Comparison of ENCODE assay signal across 14 cellular contexts in genomic region chr2:239630618-239631286, GRCh38.
DNase-seq lines count a peak whose midpoint lies in the region; ATAC-seq and TF ChIP-seq lines count a peak whose summit lies in the region.
"Had no signal": no experiment of that assay in that cellular context is flagged by ENCODE, and none has a peak within 500 bp of the region (broad histone marks: within the 10 kb centered on the region; RNA-seq: fewer than 3 reads in every experiment).

No MANE protein-coding gene starts in this region.

- H3K36me3 Mint-ChIP-seq in T-cell: no peaks in the 10 kb centered on the region
- H3K36me3 Mint-ChIP-seq in progenitor cell of endocrine pancreas (ENCODE audit: insufficient read depth): no peaks in the 10 kb centered on the region
- H3K36me3 Mint-ChIP-seq: memory B cell had no signal

- peak overlapping the region; percentile 39 for H3K9ac ChIP-seq in smooth muscle cell (ENCODE audit: low read depth)
- H3K9ac ChIP-seq: KMS-11 had no signal

- peak overlapping the region; percentile 32 for H3K4me2 ChIP-seq in smooth muscle cell
- H3K4me2 ChIP-seq: KMS-11 had no signal

- no peaks in the 10 kb centered on the region for H3K79me2 ChIP-seq in smooth muscle cell (ENCODE audit: low read depth)

- no peaks in the 10 kb centered on the region for H4K20me1 ChIP-seq in smooth muscle cell (ENCODE audit: low read depth)

- peak; percentile 3 for DNase-seq in G401 (ENCODE audit: low spot score)
- DNase-seq in RWPE2 (ENCODE audit: low spot score): no peak
- peak; percentile 65 for DNase-seq in fibroblast of pulmonary artery (ENCODE audit: low read depth)
- no peak for DNase-seq in smooth muscle cell (lab: John Stamatoyannopoulos, UW; ENCODE audit: unreplicated experiment)
- DNase-seq in T-cell: no peak
- no peak for DNase-seq in progenitor cell of endocrine pancreas (ENCODE audit: low spot score, unreplicated experiment)
- no peak for DNase-seq in activated CD4-positive, alpha-beta T cell treated with anti-CD3 and anti-CD28 coated beads for 1 hour
- DNase-seq in NCI-H526 (lab: John Stamatoyannopoulos, UW): no peak
- DNase-seq: activated effector memory CD4-positive, alpha-beta T cell treated with Interleukin-2 at 50 U/mL for 16 hours; NK-92 treated with Interleukin-12 subunit alpha and Interleukin-12 subunit beta, amount 100 ng/mL, for 24 hours; stimulated activated CD4-positive, alpha-beta T cell treated with anti-CD3 and anti-CD28 coated beads, Interleukin-15, amount 100 ng/mL, for 24 hours; stimulated activated naive CD8-positive, alpha-beta T cell treated with anti-CD3 and anti-CD28 coated beads, Interleukin-15, amount 100 ng/mL, for 72 hours had no signal

- in situ Hi-C loops in G401 (cut with HindIII; ENCODE audit: low sequenced_read_pairs): no loop called here

- H3K27me3 Mint-ChIP-seq in T-cell (no peaks in the 10 kb centered on the region), progenitor cell of endocrine pancreas (peaks cover 3% of the 10 kb centered on the region)
- H3K27me3 Mint-ChIP-seq: stimulated activated naive CD8-positive, alpha-beta T cell treated with anti-CD3 and anti-CD28 coated beads, Interleukin-15, amount 100 ng/mL, for 72 hours had no signal

- H3K4me3 Mint-ChIP-seq in T-cell: no peak overlapping the region
- H3K4me3 Mint-ChIP-seq in progenitor cell of endocrine pancreas (ENCODE audit: low read depth): no peak overlapping the region
- H3K4me3 Mint-ChIP-seq: memory B cell; stimulated activated naive CD8-positive, alpha-beta T cell treated with anti-CD3 and anti-CD28 coated beads, Interleukin-15, amount 100 ng/mL, for 72 hours had no signal

- H3K4me1 ChIP-seq in RWPE2 (ENCODE audit: insufficient read depth, poor library complexity, severe bottlenecking) (no peaks in the 10 kb centered on the region), smooth muscle cell (ENCODE audit: low read depth) (no peaks in the 10 kb centered on the region)

- WGBS in smooth muscle cell (ENCODE audit: low lambda C conversion rate): 34% methylated on average over 13 of the region's 13 CpGs

- CTCF ChIA-PET in T-cell (lab: Charles Lee): interaction anchor here in 1 of 2 donors (1.0 kb wide), 1 partner anchor 26 kb away, joined by 3 read pairs; no protein-coding TSS in a partner anchor

- no peaks in the 10 kb centered on the region for H3F3A ChIP-seq in smooth muscle cell (ENCODE audit: low read depth)

- peak; percentile 94 for ATAC-seq in RWPE2 (ENCODE audit: low read depth)
- ATAC-seq in T-cell (replicated peaks in 1 of 4): no peak
- ATAC-seq: stimulated activated naive CD8-positive, alpha-beta T cell treated with anti-CD3 and anti-CD28 coated beads, Interleukin-15, amount 100 ng/mL, for 72 hours had no signal

- no peak for TF ChIP-seq CTCF in RWPE2 (IDR thresholded peaks at IDR 0.05; ENCODE audit: poor library complexity, severe bottlenecking)
- no peak for TF ChIP-seq CTCF in fibroblast of pulmonary artery (IDR thresholded peaks at IDR 0.05; ENCODE audit: low read length, missing control alignments)
- no peak for TF ChIP-seq CTCF in smooth muscle cell (IDR thresholded peaks at IDR 0.05; ENCODE audit: borderline replicate concordance, insufficient read depth, poor library complexity, severe bottlenecking)
- no peak for TF ChIP-seq CTCF in progenitor cell of endocrine pancreas (IDR thresholded peaks at IDR 0.05; ENCODE audit: unreplicated experiment)

- POLR2A ChIA-PET in T-cell (lab: Charles Lee): no interaction called here

- H3K36me3 ChIP-seq in RWPE2 (ENCODE audit: low read depth): no peaks in the 10 kb centered on the region
- no peaks in the 10 kb centered on the region for H3K36me3 ChIP-seq in smooth muscle cell (ENCODE audit: low read depth)

- H2AFZ ChIP-seq in smooth muscle cell (ENCODE audit: low read depth): no peak overlapping the region

- no peaks in the 10 kb centered on the region for H3K9me3 ChIP-seq in RWPE2 (ENCODE audit: severe bottlenecking)
- H3K9me3 ChIP-seq in smooth muscle cell (replicated peaks; ENCODE audit: low read depth): no peaks in the 10 kb centered on the region

- H3K27me3 ChIP-seq in RWPE2 (ENCODE audit: insufficient read depth, poor library complexity, severe bottlenecking) (no peaks in the 10 kb centered on the region), smooth muscle cell (ENCODE audit: low read depth) (no peaks in the 10 kb centered on the region)

- H3K4me1 Mint-ChIP-seq in T-cell (peaks cover 12 to 32% (median 21%) of the 10 kb centered on the region in 3 donors), progenitor cell of endocrine pancreas (ENCODE audit: low read depth) (no peaks in the 10 kb centered on the region)
- H3K4me1 Mint-ChIP-seq: memory B cell had no signal

- no peaks in the 10 kb centered on the region for H3K9me3 Mint-ChIP-seq in T-cell
- H3K9me3 Mint-ChIP-seq in progenitor cell of endocrine pancreas (ENCODE audit: low read depth): peaks cover 3% of the 10 kb centered on the region
- H3K9me3 Mint-ChIP-seq: memory B cell; stimulated activated naive CD8-positive, alpha-beta T cell treated with anti-CD3 and anti-CD28 coated beads, Interleukin-15, amount 100 ng/mL, for 72 hours had no signal

- H3K4me3 ChIP-seq in RWPE2 (ENCODE audit: severe bottlenecking): no peak overlapping the region
- no peak overlapping the region for H3K4me3 ChIP-seq in fibroblast of pulmonary artery (replicated peaks; ENCODE audit: low read depth, low read length)
- H3K4me3 ChIP-seq in smooth muscle cell: no peak overlapping the region

- no peak overlapping the region for H3K27ac Mint-ChIP-seq in T-cell
- H3K27ac Mint-ChIP-seq in progenitor cell of endocrine pancreas: no peak overlapping the region
- H3K27ac Mint-ChIP-seq: memory B cell; stimulated activated naive CD8-positive, alpha-beta T cell treated with anti-CD3 and anti-CD28 coated beads, Interleukin-15, amount 100 ng/mL, for 72 hours had no signal

- H3K27ac ChIP-seq in RWPE2 (ENCODE audit: poor library complexity, severe bottlenecking) (no peak overlapping the region), smooth muscle cell (ENCODE audit: low read depth) (peak overlapping the region; percentile 82)
- H3K27ac ChIP-seq: KMS-11 had no signal

Comparison
In these comparisons a context has a peak if more than half of its experiments do, and no peak if none do; other contexts are left out.
1. DNase-seq: peak in G401 (single experiment) and fibroblast of pulmonary artery (single experiment); none in RWPE2 (single experiment), smooth muscle cell (single experiment), T-cell (0 of 34), progenitor cell of endocrine pancreas (single experiment), activated CD4-positive, alpha-beta T cell treated with anti-CD3 and anti-CD28 coated beads for 1 hour (single experiment) and NCI-H526 (0 of 2).